ENCODE assay signal across 16 cellular contexts in genomic region chr2:169343202-169343601, GRCh38. TPM values are rescaled to one million over a fixed set of nuclear protein-coding genes. Genes with fewer than 3 reads are reported as not detected.
DNase-seq lines count a peak whose midpoint lies in the region; ATAC-seq and TF ChIP-seq lines count a peak whose summit lies in the region.
"Had no signal": no experiment of that assay in that cellular context is flagged by ENCODE, and none has a peak within 500 bp of the region (broad histone marks: within the 10 kb centered on the region; RNA-seq: fewer than 3 reads in every experiment).

No MANE protein-coding gene starts in this region.

- BruUV-seq in Caco-2 (replicated peaks; lab: Mats Ljungman, UMichigan), result no TSS peak

- peak overlapping the region in 56 of 59 donors; percentile 19 to 98 (median 93) for H3K27ac ChIP-seq in dorsolateral prefrontal cortex
- peak overlapping the region; percentile 97 for H3K27ac ChIP-seq in temporal lobe (ENCODE audit: low read depth, low read length)
- no peak overlapping the region for H3K27ac ChIP-seq in tibial artery
- H3K27ac ChIP-seq: GM23248, HL-60 had no signal

- H3K27me3 ChIP-seq in Caco-2 (replicated peaks; ENCODE audit: control insufficient read depth, insufficient read depth, low read length), result no peaks in the 10 kb centered on the region
- peaks cover 0 to 3% (median 0%) of the 10 kb centered on the region in 45 donors for H3K27me3 ChIP-seq in dorsolateral prefrontal cortex
- H3K27me3 ChIP-seq in tibial artery, result peaks cover 0 to 5% of the 10 kb centered on the region in 2 donors

- no peak for DNase-seq in Caco-2
- peak; percentile 36 for DNase-seq in NCI-H2227 (lab: John Stamatoyannopoulos, UW; ENCODE audit: unreplicated experiment)
- DNase-seq in dorsolateral prefrontal cortex, result no peak
- no peak for DNase-seq in tibial artery
- DNase-seq: C1 segment of cervical spinal cord; CD4-positive, alpha-beta T cell; DMS79; GM23248 had no signal

- peaks cover 37% of the 10 kb centered on the region for H3K4me1 Mint-ChIP-seq in Caco-2 (ENCODE audit: low read depth, unreplicated experiment)
- H3K4me1 Mint-ChIP-seq: B cell had no signal

- H3K4me3 ChIP-seq in Caco-2 (ENCODE audit: low read depth, low read length) (no peak overlapping the region), dorsolateral prefrontal cortex (no peak overlapping the region), tibial artery (no peak overlapping the region)
- H3K4me3 ChIP-seq: GM12878, GM23248 had no signal

- no peaks in the 10 kb centered on the region for H3K36me3 ChIP-seq in Caco-2 (ENCODE audit: control insufficient read depth, insufficient read depth, low read length)
- no peaks in the 10 kb centered on the region for H3K36me3 ChIP-seq in tibial artery

- TF ChIP-seq CTCF in Caco-2 (IDR thresholded peaks at IDR 0.05; ENCODE audit: insufficient read depth in 1 of 2, low read depth in 1 of 2, low read length in 1 of 2, severe bottlenecking in 1 of 2, unreplicated experiment in 1 of 2) (no peak), dorsolateral prefrontal cortex (IDR thresholded peaks at IDR 0.05 in 54 of 56, conservative IDR thresholded peaks at IDR 0.05 in 2 of 56; ENCODE audit: low read depth in 1 of 56, partially characterized antibody in 56 of 56) (no peak), tibial artery (IDR thresholded peaks at IDR 0.05) (no peak)

- ATAC-seq in GM21528 (IDR thresholded peaks at IDR 0.05; ENCODE audit: low FRiP score, unreplicated experiment) (no peak), GM18907 (IDR thresholded peaks at IDR 0.05; ENCODE audit: unreplicated experiment) (no peak)
- ATAC-seq: GM12878, HCT116 had no signal

- POLR2A ChIA-PET in Caco-2 (lab: Charles Lee), result no interaction called here

- intact Hi-C loops in Caco-2 (cut with micrococcal nuclease; ENCODE audit: unreplicated experiment), result no loop called here
- intact Hi-C loops in dorsolateral prefrontal cortex (cut with DNase I), result no loop called here
- intact Hi-C loops in tibial artery (cut with DNase I; ENCODE audit: low total_unique reads), result no loop called here

- H3K4me1 ChIP-seq in Caco-2 (peaks cover 29% of the 10 kb centered on the region), tibial artery (no peaks in the 10 kb centered on the region)

- H3K4me3 Mint-ChIP-seq in Caco-2 (ENCODE audit: unreplicated experiment), result no peak overlapping the region
- H3K4me3 Mint-ChIP-seq: B cell; CD4-positive, alpha-beta T cell had no signal

- H3K27me3 Mint-ChIP-seq in Caco-2 (ENCODE audit: insufficient read depth, unreplicated experiment), result no peaks in the 10 kb centered on the region

- CTCF ChIA-PET in Caco-2 (lab: Charles Lee), result no interaction called here

- H3K36me3 Mint-ChIP-seq in Caco-2 (ENCODE audit: insufficient read depth, unreplicated experiment), result peaks cover 46% of the 10 kb centered on the region

- H3K27ac Mint-ChIP-seq in Caco-2 (ENCODE audit: unreplicated experiment), result peak overlapping the region; percentile 20
- H3K27ac Mint-ChIP-seq: B cell; CD4-positive, alpha-beta T cell had no signal

- no peaks in the 10 kb centered on the region for H3K9me3 Mint-ChIP-seq in Caco-2 (ENCODE audit: unreplicated experiment)
- H3K9me3 Mint-ChIP-seq: CD4-positive, alpha-beta T cell had no signal

- H3K9me3 ChIP-seq in Caco-2 (no peaks in the 10 kb centered on the region), tibial artery (no peaks in the 10 kb centered on the region)

RNA-seq across cellular contexts. Expression of gene LRP2, which starts 19.1 kb away (rescaled TPM):
- total RNA-seq in Caco-2 (2022) (238 and 260 TPM in 2 replicates), dorsolateral prefrontal cortex (100 to 1,000 TPM in 11 of 120 experiments, 10 to 100 TPM in 103, 1 to 10 TPM in 6; 5.4 to 199 (median 37.6) TPM), temporal lobe (0.49 TPM)
- total RNA-seq: B cell, G401, GM23248 had no signal

Comparison
In these comparisons a context has a peak if more than half of its experiments do, and no peak if none do; other contexts are left out.
1. H3K27ac ChIP-seq: peak in dorsolateral prefrontal cortex (56 of 59) and temporal lobe (single experiment); none in tibial artery (0 of 2).